8 cellular contexts compared by ENCODE assay signal in the genomic region with DNA sequence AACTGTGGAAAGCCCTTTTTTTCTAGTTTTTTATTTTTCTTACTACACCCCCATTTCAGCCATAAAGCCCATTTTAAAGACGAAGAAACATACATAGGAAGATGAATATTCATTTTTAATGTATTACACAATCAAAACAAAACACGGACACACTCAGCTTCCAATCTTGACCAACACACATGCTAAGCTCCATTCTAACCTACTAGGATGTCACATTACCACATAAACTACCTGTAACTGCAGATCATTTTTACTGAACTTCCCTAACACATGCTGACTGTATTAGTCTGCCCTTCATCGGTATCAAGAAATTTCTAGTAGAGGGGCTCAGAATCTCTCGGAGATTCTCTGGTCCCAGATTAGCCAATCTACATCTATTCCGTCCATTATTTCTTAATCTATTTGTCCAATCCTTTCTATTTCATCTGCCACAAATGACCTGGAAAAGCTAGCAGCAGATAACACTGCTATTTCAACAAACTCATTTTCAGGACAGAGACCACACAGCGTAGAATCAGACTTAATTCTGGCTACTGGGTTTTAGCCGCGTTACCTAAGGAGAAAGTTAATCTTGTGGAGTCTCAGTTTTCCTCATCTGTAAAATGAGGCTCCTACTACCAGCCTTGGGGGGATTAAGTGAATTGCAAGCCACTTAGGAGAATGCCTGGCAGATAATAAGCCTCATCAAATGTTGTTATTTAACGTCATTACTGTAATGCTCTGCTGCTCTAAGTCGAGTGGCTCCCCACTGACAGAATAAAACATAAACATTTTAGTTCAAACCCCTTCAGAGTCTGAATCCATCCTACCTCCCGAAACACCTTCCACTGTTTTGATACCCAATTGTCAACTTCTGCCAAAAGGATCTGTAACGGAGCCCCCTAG. TPM values are rescaled to one million over a fixed set of nuclear protein-coding genes. Genes with fewer than 3 reads are reported as not detected.
DNase-seq lines count a peak whose midpoint lies in the region; ATAC-seq and TF ChIP-seq lines count a peak whose summit lies in the region.

No MANE protein-coding gene starts in this region.

- peak overlapping the region; percentile 100 for H3K27ac ChIP-seq in right atrium auricular region

- H3K9me3 ChIP-seq in right atrium auricular region: no peaks in the 10 kb centered on the region

- BruUV-seq in MCF 10A (replicated peaks; lab: Mats Ljungman, UMichigan): TSS peak; percentile 34

- H3K9me3 Mint-ChIP-seq in MCF 10A (ENCODE audit: unreplicated experiment): no peaks in the 10 kb centered on the region

- no peaks in the 10 kb centered on the region for H3K36me3 ChIP-seq in right atrium auricular region

- peaks cover 21% of the 10 kb centered on the region for H3K4me1 Mint-ChIP-seq in MCF 10A (ENCODE audit: insufficient read depth, unreplicated experiment)

- no peak for DNase-seq in right atrium auricular region (ENCODE audit: low spot score)
- DNase-seq in Right ventricle myocardium superior: no peak
- DNase-seq in MCF 10A (ENCODE audit: unreplicated experiment): peak; percentile 33
- peak; percentile 30 for DNase-seq in medulla oblongata (ENCODE audit: extremely low spot score)
- no peak for DNase-seq in COLO668 (lab: John Stamatoyannopoulos, UW; ENCODE audit: unreplicated experiment)
- DNase-seq in inferior parietal cortex (ENCODE audit: extremely low spot score): no peak

- peaks cover 18% of the 10 kb centered on the region for H3K36me3 Mint-ChIP-seq in MCF 10A (ENCODE audit: insufficient read depth, unreplicated experiment)

- TF ChIP-seq CTCF in right atrium auricular region (IDR thresholded peaks at IDR 0.05) (no peak), MCF 10A (IDR thresholded peaks at IDR 0.05; ENCODE audit: unreplicated experiment) (no peak)

- no peak for ATAC-seq in Right ventricle myocardium superior (ENCODE audit: poor library complexity)
- ATAC-seq in GM18505 (IDR thresholded peaks at IDR 0.05; ENCODE audit: unreplicated experiment): no peak
- no peak for ATAC-seq in HG02678 (IDR thresholded peaks at IDR 0.05; ENCODE audit: unreplicated experiment)

- H3K4me1 ChIP-seq in right atrium auricular region: peaks cover 0 to 52% of the 10 kb centered on the region in 2 donors

- H3K27ac Mint-ChIP-seq in MCF 10A (ENCODE audit: low read depth, unreplicated experiment): no peak overlapping the region

- no peak overlapping the region for H3K4me3 Mint-ChIP-seq in MCF 10A (ENCODE audit: unreplicated experiment)

- H3K27me3 ChIP-seq in right atrium auricular region: no peaks in the 10 kb centered on the region

- POLR2A ChIA-PET in MCF 10A (lab: Yijun Ruan, JAX): interaction anchor here (0.9 to 11.3 kb wide), 25 partner anchors 8 to 385 kb away, joined by 3 to 223 read pairs (median 6); a partner anchor contains a TSS

- no peak for TF ChIP-seq POLR2A in GM18505 (IDR thresholded peaks at IDR 0.05; ENCODE audit: borderline replicate concordance, extremely low read depth, insufficient read depth, insufficient read length)

- H3K4me3 ChIP-seq in right atrium auricular region: peak overlapping the region; percentile 98 to 99

- CTCF ChIA-PET in MCF 10A (lab: Yijun Ruan, JAX): interaction anchor here (0.6 to 2.2 kb wide), 5 partner anchors 18 to 844 kb away, joined by 3 to 16 read pairs (median 5); no protein-coding TSS in a partner anchor

- intact Hi-C loops in Right ventricle myocardium superior (cut with DNase I) (no loop called here), MCF 10A (cut with micrococcal nuclease) (no loop called here)

- no peaks in the 10 kb centered on the region for H3K27me3 Mint-ChIP-seq in MCF 10A (ENCODE audit: insufficient read depth, unreplicated experiment)

RNA-seq across cellular contexts. Expression of a gene that starts 1.6 kb away (rescaled TPM):
- total RNA-seq in right atrium auricular region: 100 to 1,000 TPM; 251 to 338 TPM
- 242 TPM for total RNA-seq in Right ventricle myocardium superior
- total RNA-seq in MCF 10A (2022): 297 and 368 TPM in 2 replicates

Comparison
In these comparisons a context has a peak if more than half of its experiments do, and no peak if none do; other contexts are left out.
1. DNase-seq: peak in MCF 10A (single experiment) and medulla oblongata (single experiment); none in right atrium auricular region (single experiment), Right ventricle myocardium superior (single experiment), COLO668 (single experiment) and inferior parietal cortex (single experiment).